Comparison of ENCODE assay signal across 1 cellular context in the genomic region with DNA sequence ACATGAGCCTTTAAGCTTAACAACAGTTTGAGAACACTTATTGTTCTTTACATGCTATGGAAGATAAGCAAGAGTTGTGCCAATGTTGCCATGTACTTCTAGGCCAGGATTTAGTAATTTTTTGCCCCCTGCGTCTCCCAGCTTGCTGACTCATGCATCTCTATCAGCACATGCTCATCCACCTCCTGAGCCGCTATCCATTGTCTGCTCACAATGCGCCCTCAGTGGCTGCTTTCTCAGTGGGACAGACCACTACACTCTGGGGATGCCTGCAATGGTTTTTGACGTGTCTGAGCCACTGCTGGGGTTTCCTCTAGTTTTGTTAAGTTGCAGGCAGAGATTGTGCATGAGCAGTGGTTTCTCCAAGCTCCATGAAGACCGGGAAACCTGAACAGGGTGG.
TF ChIP-seq lines count a peak whose summit lies in the region.

No MANE protein-coding gene starts in this region.

TF ChIP-seq in K562, 482 proteins besides CTCF, POLR2A, EP300 and RAD21 (continued from another document and continues in another):
- TF ChIP-seq, protein P1, sequence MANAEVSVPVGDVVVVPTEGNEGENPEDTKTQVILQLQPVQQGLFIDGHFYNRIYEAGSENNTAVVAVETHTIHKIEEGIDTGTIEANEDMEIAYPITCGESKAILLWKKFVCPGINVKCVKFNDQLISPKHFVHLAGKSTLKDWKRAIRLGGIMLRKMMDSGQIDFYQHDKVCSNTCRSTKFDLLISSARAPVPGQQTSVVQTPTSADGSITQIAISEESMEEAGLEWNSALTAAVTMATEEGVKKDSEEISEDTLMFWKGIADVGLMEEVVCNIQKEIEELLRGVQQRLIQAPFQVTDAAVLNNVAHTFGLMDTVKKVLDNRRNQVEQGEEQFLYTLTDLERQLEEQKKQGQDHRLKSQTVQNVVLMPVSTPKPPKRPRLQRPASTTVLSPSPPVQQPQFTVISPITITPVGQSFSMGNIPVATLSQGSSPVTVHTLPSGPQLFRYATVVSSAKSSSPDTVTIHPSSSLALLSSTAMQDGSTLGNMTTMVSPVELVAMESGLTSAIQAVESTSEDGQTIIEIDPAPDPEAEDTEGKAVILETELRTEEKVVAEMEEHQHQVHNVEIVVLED (CRISPR knock-in tag; IDR thresholded peaks at IDR 0.05): no peak
- TF ChIP-seq NBN (IDR thresholded peaks at IDR 0.05; ENCODE audit: low read depth): no peak
- TF ChIP-seq NEUROD1 (IDR thresholded peaks at IDR 0.05; ENCODE audit: borderline replicate concordance, low read depth, low read length, partially characterized antibody): no peak
- TF ChIP-seq, protein P2, sequence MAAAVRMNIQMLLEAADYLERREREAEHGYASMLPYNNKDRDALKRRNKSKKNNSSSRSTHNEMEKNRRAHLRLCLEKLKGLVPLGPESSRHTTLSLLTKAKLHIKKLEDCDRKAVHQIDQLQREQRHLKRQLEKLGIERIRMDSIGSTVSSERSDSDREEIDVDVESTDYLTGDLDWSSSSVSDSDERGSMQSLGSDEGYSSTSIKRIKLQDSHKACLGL (CRISPR knock-in tag; IDR thresholded peaks at IDR 0.05; ENCODE audit: borderline replicate concordance, poor library complexity, severe bottlenecking): no peak
- TF ChIP-seq TCF7 (IDR thresholded peaks at IDR 0.05; ENCODE audit: borderline replicate concordance): no peak
- no peak for TF ChIP-seq CSDE1 (IDR thresholded peaks at IDR 0.05)
- TF ChIP-seq NFE2 (IDR thresholded peaks at IDR 0.05; ENCODE audit: low read depth): peak; percentile 86
- TF ChIP-seq, protein P3, sequence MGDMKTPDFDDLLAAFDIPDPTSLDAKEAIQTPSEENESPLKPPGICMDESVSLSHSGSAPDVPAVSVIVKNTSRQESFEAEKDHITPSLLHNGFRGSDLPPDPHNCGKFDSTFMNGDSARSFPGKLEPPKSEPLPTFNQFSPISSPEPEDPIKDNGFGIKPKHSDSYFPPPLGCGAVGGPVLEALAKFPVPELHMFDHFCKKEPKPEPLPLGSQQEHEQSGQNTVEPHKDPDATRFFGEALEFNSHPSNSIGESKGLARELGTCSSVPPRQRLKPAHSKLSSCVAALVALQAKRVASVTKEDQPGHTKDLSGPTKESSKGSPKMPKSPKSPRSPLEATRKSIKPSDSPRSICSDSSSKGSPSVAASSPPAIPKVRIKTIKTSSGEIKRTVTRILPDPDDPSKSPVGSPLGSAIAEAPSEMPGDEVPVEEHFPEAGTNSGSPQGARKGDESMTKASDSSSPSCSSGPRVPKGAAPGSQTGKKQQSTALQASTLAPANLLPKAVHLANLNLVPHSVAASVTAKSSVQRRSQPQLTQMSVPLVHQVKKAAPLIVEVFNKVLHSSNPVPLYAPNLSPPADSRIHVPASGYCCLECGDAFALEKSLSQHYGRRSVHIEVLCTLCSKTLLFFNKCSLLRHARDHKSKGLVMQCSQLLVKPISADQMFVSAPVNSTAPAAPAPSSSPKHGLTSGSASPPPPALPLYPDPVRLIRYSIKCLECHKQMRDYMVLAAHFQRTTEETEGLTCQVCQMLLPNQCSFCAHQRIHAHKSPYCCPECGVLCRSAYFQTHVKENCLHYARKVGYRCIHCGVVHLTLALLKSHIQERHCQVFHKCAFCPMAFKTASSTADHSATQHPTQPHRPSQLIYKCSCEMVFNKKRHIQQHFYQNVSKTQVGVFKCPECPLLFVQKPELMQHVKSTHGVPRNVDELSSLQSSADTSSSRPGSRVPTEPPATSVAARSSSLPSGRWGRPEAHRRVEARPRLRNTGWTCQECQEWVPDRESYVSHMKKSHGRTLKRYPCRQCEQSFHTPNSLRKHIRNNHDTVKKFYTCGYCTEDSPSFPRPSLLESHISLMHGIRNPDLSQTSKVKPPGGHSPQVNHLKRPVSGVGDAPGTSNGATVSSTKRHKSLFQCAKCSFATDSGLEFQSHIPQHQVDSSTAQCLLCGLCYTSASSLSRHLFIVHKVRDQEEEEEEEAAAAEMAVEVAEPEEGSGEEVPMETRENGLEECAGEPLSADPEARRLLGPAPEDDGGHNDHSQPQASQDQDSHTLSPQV (IDR thresholded peaks at IDR 0.05): peak; percentile 48
- no peak for TF ChIP-seq TAF1 (IDR thresholded peaks at IDR 0.05; ENCODE audit: control insufficient read depth, extremely low read depth, insufficient read depth, low read length, severe bottlenecking)
- TF ChIP-seq ZNF79 (CRISPR knock-in tag; IDR thresholded peaks at IDR 0.05; ENCODE audit: low read depth): no peak
- TF ChIP-seq, protein P4, sequence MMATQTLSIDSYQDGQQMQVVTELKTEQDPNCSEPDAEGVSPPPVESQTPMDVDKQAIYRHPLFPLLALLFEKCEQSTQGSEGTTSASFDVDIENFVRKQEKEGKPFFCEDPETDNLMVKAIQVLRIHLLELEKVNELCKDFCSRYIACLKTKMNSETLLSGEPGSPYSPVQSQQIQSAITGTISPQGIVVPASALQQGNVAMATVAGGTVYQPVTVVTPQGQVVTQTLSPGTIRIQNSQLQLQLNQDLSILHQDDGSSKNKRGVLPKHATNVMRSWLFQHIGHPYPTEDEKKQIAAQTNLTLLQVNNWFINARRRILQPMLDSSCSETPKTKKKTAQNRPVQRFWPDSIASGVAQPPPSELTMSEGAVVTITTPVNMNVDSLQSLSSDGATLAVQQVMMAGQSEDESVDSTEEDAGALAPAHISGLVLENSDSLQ (IDR thresholded peaks at IDR 0.05): no peak
- no peak for TF ChIP-seq NR3C1 (CRISPR knock-in tag; IDR thresholded peaks at IDR 0.05)
- TF ChIP-seq, protein P5, sequence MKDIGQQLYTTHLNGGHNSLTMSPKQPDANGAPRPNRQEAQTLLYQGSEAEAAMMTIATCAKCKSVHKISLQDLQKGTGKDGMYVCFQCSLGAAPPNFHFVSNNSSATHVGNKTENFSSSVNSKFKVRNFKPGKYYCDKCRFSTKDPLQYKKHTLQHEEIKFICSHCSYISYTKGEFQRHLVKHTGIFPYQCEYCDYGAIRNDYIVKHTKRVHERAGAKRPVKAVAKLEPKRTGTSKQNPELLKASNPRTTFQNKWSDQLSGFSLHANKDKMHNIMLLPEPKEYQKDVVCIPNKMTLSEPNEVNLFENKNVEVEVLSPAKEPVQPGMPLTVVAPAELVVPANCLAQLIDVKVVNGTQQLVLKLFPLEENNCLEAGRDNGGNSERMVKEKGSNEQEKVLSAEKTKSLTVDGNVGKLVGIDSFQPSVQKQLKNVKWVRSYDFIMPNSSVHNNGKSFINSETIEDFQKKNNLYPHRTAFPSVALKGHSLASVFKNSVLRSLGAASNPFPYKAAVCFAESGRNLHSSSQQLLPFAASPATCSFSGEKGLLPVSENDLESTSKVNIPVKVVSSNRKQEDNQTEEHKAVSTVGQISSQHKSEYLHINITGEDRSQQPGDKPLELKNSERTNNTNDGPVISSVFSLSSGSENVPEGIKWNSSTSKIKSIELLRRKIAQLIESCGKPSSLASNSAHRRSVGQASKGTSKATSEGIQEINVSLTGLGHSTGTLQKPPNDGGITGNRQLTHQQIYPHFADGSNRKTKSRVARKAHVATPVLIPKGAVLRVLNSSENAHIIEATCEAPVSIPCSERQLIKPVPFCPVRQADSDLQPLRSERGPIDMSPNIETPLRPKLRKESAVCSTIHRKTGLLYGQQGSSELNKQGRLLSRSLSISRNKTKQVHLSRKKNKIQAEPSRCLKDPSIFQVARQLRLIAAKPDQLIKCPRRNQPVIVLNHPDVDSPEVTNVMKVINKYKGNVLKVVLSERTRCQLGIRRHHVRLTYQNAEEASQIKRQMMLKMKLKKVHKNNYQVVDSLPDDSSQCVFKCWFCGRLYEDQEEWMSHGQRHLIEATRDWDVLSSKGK (CRISPR knock-in tag; IDR thresholded peaks at IDR 0.05): no peak
- TF ChIP-seq, protein P6, sequence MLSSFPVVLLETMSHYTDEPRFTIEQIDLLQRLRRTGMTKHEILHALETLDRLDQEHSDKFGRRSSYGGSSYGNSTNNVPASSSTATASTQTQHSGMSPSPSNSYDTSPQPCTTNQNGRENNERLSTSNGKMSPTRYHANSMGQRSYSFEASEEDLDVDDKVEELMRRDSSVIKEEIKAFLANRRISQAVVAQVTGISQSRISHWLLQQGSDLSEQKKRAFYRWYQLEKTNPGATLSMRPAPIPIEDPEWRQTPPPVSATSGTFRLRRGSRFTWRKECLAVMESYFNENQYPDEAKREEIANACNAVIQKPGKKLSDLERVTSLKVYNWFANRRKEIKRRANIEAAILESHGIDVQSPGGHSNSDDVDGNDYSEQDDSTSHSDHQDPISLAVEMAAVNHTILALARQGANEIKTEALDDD (IDR thresholded peaks at IDR 0.05): no peak
- TF ChIP-seq FOXJ3 (CRISPR knock-in tag; IDR thresholded peaks at IDR 0.05): no peak
- TF ChIP-seq, protein P7, sequence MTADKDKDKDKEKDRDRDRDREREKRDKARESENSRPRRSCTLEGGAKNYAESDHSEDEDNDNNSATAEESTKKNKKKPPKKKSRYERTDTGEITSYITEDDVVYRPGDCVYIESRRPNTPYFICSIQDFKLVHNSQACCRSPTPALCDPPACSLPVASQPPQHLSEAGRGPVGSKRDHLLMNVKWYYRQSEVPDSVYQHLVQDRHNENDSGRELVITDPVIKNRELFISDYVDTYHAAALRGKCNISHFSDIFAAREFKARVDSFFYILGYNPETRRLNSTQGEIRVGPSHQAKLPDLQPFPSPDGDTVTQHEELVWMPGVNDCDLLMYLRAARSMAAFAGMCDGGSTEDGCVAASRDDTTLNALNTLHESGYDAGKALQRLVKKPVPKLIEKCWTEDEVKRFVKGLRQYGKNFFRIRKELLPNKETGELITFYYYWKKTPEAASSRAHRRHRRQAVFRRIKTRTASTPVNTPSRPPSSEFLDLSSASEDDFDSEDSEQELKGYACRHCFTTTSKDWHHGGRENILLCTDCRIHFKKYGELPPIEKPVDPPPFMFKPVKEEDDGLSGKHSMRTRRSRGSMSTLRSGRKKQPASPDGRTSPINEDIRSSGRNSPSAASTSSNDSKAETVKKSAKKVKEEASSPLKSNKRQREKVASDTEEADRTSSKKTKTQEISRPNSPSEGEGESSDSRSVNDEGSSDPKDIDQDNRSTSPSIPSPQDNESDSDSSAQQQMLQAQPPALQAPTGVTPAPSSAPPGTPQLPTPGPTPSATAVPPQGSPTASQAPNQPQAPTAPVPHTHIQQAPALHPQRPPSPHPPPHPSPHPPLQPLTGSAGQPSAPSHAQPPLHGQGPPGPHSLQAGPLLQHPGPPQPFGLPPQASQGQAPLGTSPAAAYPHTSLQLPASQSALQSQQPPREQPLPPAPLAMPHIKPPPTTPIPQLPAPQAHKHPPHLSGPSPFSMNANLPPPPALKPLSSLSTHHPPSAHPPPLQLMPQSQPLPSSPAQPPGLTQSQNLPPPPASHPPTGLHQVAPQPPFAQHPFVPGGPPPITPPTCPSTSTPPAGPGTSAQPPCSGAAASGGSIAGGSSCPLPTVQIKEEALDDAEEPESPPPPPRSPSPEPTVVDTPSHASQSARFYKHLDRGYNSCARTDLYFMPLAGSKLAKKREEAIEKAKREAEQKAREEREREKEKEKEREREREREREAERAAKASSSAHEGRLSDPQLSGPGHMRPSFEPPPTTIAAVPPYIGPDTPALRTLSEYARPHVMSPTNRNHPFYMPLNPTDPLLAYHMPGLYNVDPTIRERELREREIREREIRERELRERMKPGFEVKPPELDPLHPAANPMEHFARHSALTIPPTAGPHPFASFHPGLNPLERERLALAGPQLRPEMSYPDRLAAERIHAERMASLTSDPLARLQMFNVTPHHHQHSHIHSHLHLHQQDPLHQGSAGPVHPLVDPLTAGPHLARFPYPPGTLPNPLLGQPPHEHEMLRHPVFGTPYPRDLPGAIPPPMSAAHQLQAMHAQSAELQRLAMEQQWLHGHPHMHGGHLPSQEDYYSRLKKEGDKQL (CRISPR knock-in tag; IDR thresholded peaks at IDR 0.05; ENCODE audit: borderline replicate concordance): no peak
- no peak for TF ChIP-seq TSC22D4 (tag; IDR thresholded peaks at IDR 0.05)
- TF ChIP-seq, protein P8, sequence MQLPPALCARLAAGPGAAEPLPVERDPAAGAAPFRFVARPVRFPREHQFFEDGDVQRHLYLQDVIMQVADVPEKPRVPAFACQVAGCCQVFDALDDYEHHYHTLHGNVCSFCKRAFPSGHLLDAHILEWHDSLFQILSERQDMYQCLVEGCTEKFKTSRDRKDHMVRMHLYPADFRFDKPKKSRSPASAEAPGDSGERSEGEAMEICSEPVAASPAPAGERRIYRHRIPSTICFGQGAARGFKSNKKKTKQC (CRISPR knock-in tag; IDR thresholded peaks at IDR 0.05): no peak
- no peak for TF ChIP-seq CHD2 (IDR thresholded peaks at IDR 0.05; ENCODE audit: low read depth, low read length)
- no peak for TF ChIP-seq XRCC4 (IDR thresholded peaks at IDR 0.05; ENCODE audit: extremely low read depth, insufficient read depth, insufficient read length)
- peak; percentile 91 for TF ChIP-seq ZNF316 (IDR thresholded peaks at IDR 0.05)
- TF ChIP-seq PHTF2 (CRISPR knock-in tag; IDR thresholded peaks at IDR 0.05): no peak
- TF ChIP-seq GTF2F1 (IDR thresholded peaks at IDR 0.05; ENCODE audit: low read depth, low read length): no peak
- no peak for TF ChIP-seq ZZZ3 (IDR thresholded peaks at IDR 0.05)
- TF ChIP-seq, protein P9, sequence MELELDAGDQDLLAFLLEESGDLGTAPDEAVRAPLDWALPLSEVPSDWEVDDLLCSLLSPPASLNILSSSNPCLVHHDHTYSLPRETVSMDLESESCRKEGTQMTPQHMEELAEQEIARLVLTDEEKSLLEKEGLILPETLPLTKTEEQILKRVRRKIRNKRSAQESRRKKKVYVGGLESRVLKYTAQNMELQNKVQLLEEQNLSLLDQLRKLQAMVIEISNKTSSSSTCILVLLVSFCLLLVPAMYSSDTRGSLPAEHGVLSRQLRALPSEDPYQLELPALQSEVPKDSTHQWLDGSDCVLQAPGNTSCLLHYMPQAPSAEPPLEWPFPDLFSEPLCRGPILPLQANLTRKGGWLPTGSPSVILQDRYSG (tag; conservative IDR thresholded peaks at IDR 0.05; ENCODE audit: low read depth): no peak
- TF ChIP-seq C11orf30 (IDR thresholded peaks at IDR 0.05; ENCODE audit: low read depth): peak; percentile 89
- peak; percentile 38; the same call in 1 of the 2 replicates for TF ChIP-seq FOSL1 (tag; conservative IDR thresholded peaks at IDR 0.05)
- no peak for TF ChIP-seq TRIM28 (IDR thresholded peaks at IDR 0.05)
- TF ChIP-seq, protein P10, sequence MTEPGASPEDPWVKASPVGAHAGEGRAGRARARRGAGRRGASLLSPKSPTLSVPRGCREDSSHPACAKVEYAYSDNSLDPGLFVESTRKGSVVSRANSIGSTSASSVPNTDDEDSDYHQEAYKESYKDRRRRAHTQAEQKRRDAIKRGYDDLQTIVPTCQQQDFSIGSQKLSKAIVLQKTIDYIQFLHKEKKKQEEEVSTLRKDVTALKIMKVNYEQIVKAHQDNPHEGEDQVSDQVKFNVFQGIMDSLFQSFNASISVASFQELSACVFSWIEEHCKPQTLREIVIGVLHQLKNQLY (CRISPR knock-in tag; conservative IDR thresholded peaks at IDR 0.05): no peak
- TF ChIP-seq PML (IDR thresholded peaks at IDR 0.05; ENCODE audit: low read length): no peak
- no peak for TF ChIP-seq ZNF507 (tag; conservative IDR thresholded peaks at IDR 0.05)
- no peak for TF ChIP-seq ZFX (CRISPR knock-in tag; IDR thresholded peaks at IDR 0.05)
- TF ChIP-seq, protein P11, sequence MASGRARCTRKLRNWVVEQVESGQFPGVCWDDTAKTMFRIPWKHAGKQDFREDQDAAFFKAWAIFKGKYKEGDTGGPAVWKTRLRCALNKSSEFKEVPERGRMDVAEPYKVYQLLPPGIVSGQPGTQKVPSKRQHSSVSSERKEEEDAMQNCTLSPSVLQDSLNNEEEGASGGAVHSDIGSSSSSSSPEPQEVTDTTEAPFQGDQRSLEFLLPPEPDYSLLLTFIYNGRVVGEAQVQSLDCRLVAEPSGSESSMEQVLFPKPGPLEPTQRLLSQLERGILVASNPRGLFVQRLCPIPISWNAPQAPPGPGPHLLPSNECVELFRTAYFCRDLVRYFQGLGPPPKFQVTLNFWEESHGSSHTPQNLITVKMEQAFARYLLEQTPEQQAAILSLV (tag; IDR thresholded peaks at IDR 0.05): no peak
